ENCODE assay signal across 18 cellular contexts in the genomic region with DNA sequence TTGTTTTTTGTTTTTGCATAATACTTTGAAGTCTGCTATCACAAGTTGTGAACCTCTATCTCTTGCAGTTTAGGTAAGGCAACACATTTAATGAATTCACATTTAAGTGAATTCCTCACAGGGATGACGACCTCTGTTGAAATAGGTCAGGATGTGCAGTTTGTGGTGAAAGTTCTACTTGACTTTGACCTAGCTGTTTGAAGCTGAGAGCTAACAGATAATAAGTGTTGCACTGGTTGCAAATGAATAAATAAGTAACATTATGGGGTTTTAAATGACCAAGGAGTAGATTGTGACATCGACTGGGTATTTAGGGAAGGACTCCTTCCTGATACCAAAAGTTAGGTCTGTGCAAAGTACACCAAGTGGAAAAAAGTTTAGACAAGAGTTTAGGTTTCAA.
"Had no signal": no experiment of that assay in that cellular context is flagged by ENCODE, and none has a peak within 500 bp of the region (broad histone marks: within the 10 kb centered on the region; RNA-seq: fewer than 3 reads in every experiment).

No MANE protein-coding gene starts in this region.

- H3K27me3 ChIP-seq: colonic mucosa, esophagus muscularis mucosa, neural progenitor cell, sigmoid colon, stomach, testis, upper lobe of right lung had no signal

- H3K9me3 ChIP-seq: colonic mucosa, sigmoid colon, stomach, testis, upper lobe of right lung had no signal

- H3K4me1 ChIP-seq: colonic mucosa, esophagus muscularis mucosa, neural progenitor cell, sigmoid colon, stomach, testis, upper lobe of right lung had no signal

- DNase-seq: activated B cell treated with CpG ODN at 0.5 μM for 24 hours; activated CD4-positive, alpha-beta T cell treated with anti-CD3 and anti-CD28 coated beads for 48 hours; activated CD8-positive, alpha-beta memory T cell treated with anti-CD3 and anti-CD28 coated beads for 24 hours; activated naive CD4-positive, alpha-beta T cell; amniotic stem cell; caudate nucleus; colonic mucosa; hypothalamus; left cardiac atrium; sigmoid colon; stimulated activated CD4-positive, alpha-beta T cell treated with anti-CD3 and anti-CD28 coated beads, Interleukin-1b, Interleukin-23, amount 100 ng/mL, for 48 hours; stomach; T-helper 2 cell; testis; upper lobe of right lung had no signal

- H3K27ac Mint-ChIP-seq: activated B cell treated with CpG ODN at 0.5 μM for 24 hours, neural progenitor cell had no signal

- H3K4me3 Mint-ChIP-seq: activated B cell treated with CpG ODN at 0.5 μM for 24 hours, neural progenitor cell had no signal

- H3K27ac ChIP-seq: colonic mucosa, esophagus muscularis mucosa, neural progenitor cell, sigmoid colon, stomach, testis, upper lobe of right lung had no signal

- H2AFZ ChIP-seq: neural progenitor cell had no signal

- H3K4me3 ChIP-seq: colonic mucosa, esophagus muscularis mucosa, lung, neural progenitor cell, sigmoid colon, stomach, testis, upper lobe of right lung had no signal

- ATAC-seq: left cardiac atrium, upper lobe of right lung had no signal

- H3K36me3 ChIP-seq: colonic mucosa had no signal

- H3K4me2 ChIP-seq: neural progenitor cell had no signal

- H3K9ac ChIP-seq: neural progenitor cell had no signal

- H3K4me1 Mint-ChIP-seq: activated B cell treated with CpG ODN at 0.5 μM for 24 hours, neural progenitor cell had no signal

- H3K27me3 Mint-ChIP-seq: activated B cell treated with CpG ODN at 0.5 μM for 24 hours had no signal
